In genomic region chr6:63537126-63537958, GRCh38 we compare ENCODE assay signal across 1 cellular context.
TF ChIP-seq lines count a peak whose summit lies in the region.

No MANE protein-coding gene starts in this region.

TF ChIP-seq in GM12878, 131 proteins besides CTCF, POLR2A, EP300 and RAD21 (continued from another document):
- peak; percentile 63; the same call in 1 of the 2 replicates for TF ChIP-seq BACH1 (IDR thresholded peaks at IDR 0.05; ENCODE audit: borderline replicate concordance)
- peak; percentile 86 for TF ChIP-seq NR2F1 (conservative IDR thresholded peaks at IDR 0.05)
- TF ChIP-seq MYC (IDR thresholded peaks at IDR 0.05; ENCODE audit: insufficient read depth, insufficient read length, insufficient replicate concordance, low read length, severe bottlenecking) = no peak
- no peak for TF ChIP-seq ASH2L (IDR thresholded peaks at IDR 0.05; ENCODE audit: borderline replicate concordance, low read depth)
- no peak for TF ChIP-seq ESRRA (IDR thresholded peaks at IDR 0.05; ENCODE audit: low read length)
- TF ChIP-seq SMARCA5 (IDR thresholded peaks at IDR 0.05) = no peak
- peak; percentile 92 for TF ChIP-seq IKZF1 (conservative IDR thresholded peaks at IDR 0.05)
- no peak for TF ChIP-seq ZNF622 (IDR thresholded peaks at IDR 0.05)
- 0 out of 2 replicates have a peak, but pooled peaks have one; percentile 22 for TF ChIP-seq JUND (IDR thresholded peaks at IDR 0.05; ENCODE audit: low read depth, low read length)
- peak; percentile 82 for TF ChIP-seq ZNF217 (IDR thresholded peaks at IDR 0.05)
- TF ChIP-seq ZBTB33 (IDR thresholded peaks at IDR 0.05) = peak; percentile 78
- TF ChIP-seq MTA3 (IDR thresholded peaks at IDR 0.05; ENCODE audit: borderline replicate concordance, low read length) = no peak
- peak in 1 of 2 experiments; percentile 52; a peak in 1 of 4 replicates for TF ChIP-seq BHLHE40 (IDR thresholded peaks at IDR 0.05; ENCODE audit: borderline replicate concordance in 1 of 2, low read depth in 2 of 2, low read length in 1 of 2)
- peak; percentile 99 for TF ChIP-seq MTA2 (IDR thresholded peaks at IDR 0.05; ENCODE audit: low read depth)
- TF ChIP-seq CBFB (IDR thresholded peaks at IDR 0.05; ENCODE audit: low read depth) = no peak
- no peak for TF ChIP-seq CUX1 (IDR thresholded peaks at IDR 0.05; ENCODE audit: insufficient replicate concordance, low read depth, low read length)
- no peak for TF ChIP-seq CREM (IDR thresholded peaks at IDR 0.05; ENCODE audit: low read depth)
- no peak for TF ChIP-seq PBX3 (IDR thresholded peaks at IDR 0.05; ENCODE audit: insufficient replicate concordance, low read depth, low read length)
- no peak for TF ChIP-seq ELK1 (IDR thresholded peaks at IDR 0.05; ENCODE audit: low read depth, low read length)
- TF ChIP-seq SUPT20H (IDR thresholded peaks at IDR 0.05; ENCODE audit: borderline replicate concordance, control insufficient read depth, low read depth, low read length) = no peak
- TF ChIP-seq FOXM1 (IDR thresholded peaks at IDR 0.05; ENCODE audit: low read depth, low read length) = no peak
- peak; percentile 95 for TF ChIP-seq DPF2 (IDR thresholded peaks at IDR 0.05)
- no peak for TF ChIP-seq CHD1 (IDR thresholded peaks at IDR 0.05; ENCODE audit: low read depth, low read length)
- TF ChIP-seq FOS (IDR thresholded peaks at IDR 0.05; ENCODE audit: borderline replicate concordance, extremely low read depth, insufficient read length) = no peak
- no peak for TF ChIP-seq ZZZ3 (IDR thresholded peaks at IDR 0.05; ENCODE audit: control insufficient read depth, insufficient read length, low read depth)
- TF ChIP-seq IRF4 (IDR thresholded peaks at IDR 0.05; ENCODE audit: low read depth, low read length) = no peak
- TF ChIP-seq ATF2 (IDR thresholded peaks at IDR 0.05; ENCODE audit: low read length) = no peak
- TF ChIP-seq CHD2 (IDR thresholded peaks at IDR 0.05; ENCODE audit: borderline replicate concordance, low read depth, low read length) = peak; percentile 39; the same call in 1 of the 2 replicates
- no peak for TF ChIP-seq CREB1 (IDR thresholded peaks at IDR 0.05; ENCODE audit: low read depth)
- TF ChIP-seq IRF3 (IDR thresholded peaks at IDR 0.05) = no peak
- TF ChIP-seq ETV6 (conservative IDR thresholded peaks at IDR 0.05 in 1 of 2, IDR thresholded peaks at IDR 0.05 in 1 of 2; ENCODE audit: borderline replicate concordance in 1 of 2, low read depth in 1 of 2) = no peak
- peak; percentile 73 for TF ChIP-seq ATF7 (IDR thresholded peaks at IDR 0.05; ENCODE audit: low read depth)
- no peak for TF ChIP-seq NFIC (IDR thresholded peaks at IDR 0.05; ENCODE audit: low read depth, low read length)
- TF ChIP-seq ZNF24 (IDR thresholded peaks at IDR 0.05) = 0 out of 2 replicates have a peak, but pooled peaks have one; percentile 24
- no peak for TF ChIP-seq NFYA (IDR thresholded peaks at IDR 0.05; ENCODE audit: borderline replicate concordance, low read depth, low read length)
- TF ChIP-seq NR2C1 (IDR thresholded peaks at IDR 0.05) = no peak
- peak; percentile 29 for TF ChIP-seq E2F8 (IDR thresholded peaks at IDR 0.05; ENCODE audit: low read depth, partially characterized antibody)
- TF ChIP-seq CBX3 (IDR thresholded peaks at IDR 0.05; ENCODE audit: borderline replicate concordance, low read depth) = no peak
- TF ChIP-seq RELB (IDR thresholded peaks at IDR 0.05; ENCODE audit: low read depth) = peak; percentile 94
- no peak for TF ChIP-seq STAT3 (IDR thresholded peaks at IDR 0.05; ENCODE audit: low read depth, low read length)
- no peak for TF ChIP-seq KDM1A (IDR thresholded peaks at IDR 0.05; ENCODE audit: borderline replicate concordance)
TF ChIP-seq in GM12878: peak in this region for 29.
